Comparison of ENCODE assay signal across 29 cellular contexts in the genomic region with DNA sequence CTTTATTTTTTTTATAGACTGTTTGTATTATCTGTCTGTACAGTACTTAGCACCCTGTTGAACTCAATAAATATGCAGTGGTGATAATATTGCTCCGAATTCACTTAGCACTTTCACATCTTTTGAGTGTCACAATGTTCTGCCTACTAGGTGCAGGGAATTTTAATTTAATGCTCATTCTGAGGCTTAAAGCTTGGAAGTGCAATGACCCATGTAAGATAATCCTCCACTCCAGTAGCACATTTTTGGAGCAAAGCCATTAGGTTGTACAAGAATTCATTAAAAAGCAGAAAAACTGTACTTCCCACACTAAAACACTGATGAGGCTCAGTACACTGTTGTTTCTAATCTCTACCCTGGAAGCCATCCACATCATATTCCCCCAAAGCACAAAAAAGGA.
"Had no signal": no experiment of that assay in that cellular context is flagged by ENCODE, and none has a peak within 500 bp of the region (broad histone marks: within the 10 kb centered on the region; RNA-seq: fewer than 3 reads in every experiment).

No MANE protein-coding gene starts in this region.

- H3K9me3 Mint-ChIP-seq: nephron progenitor cell, type B pancreatic cell had no signal

- H3K36me3 ChIP-seq: neutrophil, pancreas, prostate gland, right lobe of liver, sigmoid colon, suprapubic skin, tibial artery, transverse colon, upper lobe of right lung, uterus had no signal

- H3K4me1 ChIP-seq: pancreas, prostate gland, right lobe of liver, suprapubic skin, testis, transverse colon, upper lobe of right lung, uterus had no signal

- H3K27ac ChIP-seq: neutrophil, pancreas, prostate gland, right lobe of liver, sigmoid colon, suprapubic skin, testis, tibial artery, transverse colon, upper lobe of right lung, uterus had no signal

- H3K9me3 ChIP-seq: neutrophil, pancreas, prostate gland, right lobe of liver, sigmoid colon, suprapubic skin, testis, tibial artery, transverse colon, upper lobe of right lung, uterus had no signal

- H3K4me3 Mint-ChIP-seq: naive B cell; naive thymus-derived CD8-positive, alpha-beta T cell; natural killer cell treated with Interleukin-12 subunit alpha and Interleukin-12 subunit beta and Interleukin-15 and Interleukin-18, amount 100 ng/mL, for 72 hours; nephron progenitor cell; stimulated activated effector memory CD8-positive, alpha-beta T cell treated with anti-CD3 and anti-CD28 coated beads, Interleukin-12 subunit alpha, Interleukin-12 subunit beta, amount 100 ng/mL, for 72 hours; stimulated activated naive B cell treated with anti-CD40 and anti-IgM and Interleukin-4, amounts not matched to agents 10 μg/mL and 1 μg/mL and 100 μg/mL, for 72 hours; stimulated activated naive CD8-positive, alpha-beta T cell treated with anti-CD3 and anti-CD28 coated beads, Interleukin-15, amount 100 ng/mL, for 72 hours; type B pancreatic cell had no signal

- H3K4me1 Mint-ChIP-seq: naive B cell; naive thymus-derived CD8-positive, alpha-beta T cell; stimulated activated effector memory CD8-positive, alpha-beta T cell treated with anti-CD3 and anti-CD28 coated beads, Interleukin-12 subunit alpha, Interleukin-12 subunit beta, amount 100 ng/mL, for 72 hours; stimulated activated naive CD8-positive, alpha-beta T cell treated with anti-CD3 and anti-CD28 coated beads, Interleukin-15, amount 100 ng/mL, for 72 hours had no signal

- H3K27ac Mint-ChIP-seq: naive B cell; naive thymus-derived CD8-positive, alpha-beta T cell; natural killer cell treated with Interleukin-12 subunit alpha and Interleukin-12 subunit beta and Interleukin-15 and Interleukin-18, amount 100 ng/mL, for 72 hours; nephron progenitor cell; stimulated activated effector memory CD8-positive, alpha-beta T cell treated with anti-CD3 and anti-CD28 coated beads, Interleukin-12 subunit alpha, Interleukin-12 subunit beta, amount 100 ng/mL, for 72 hours; stimulated activated naive B cell treated with anti-CD40 and anti-IgM and Interleukin-4, amounts not matched to agents 10 μg/mL and 1 μg/mL and 100 μg/mL, for 72 hours; stimulated activated naive CD8-positive, alpha-beta T cell treated with anti-CD3 and anti-CD28 coated beads, Interleukin-15, amount 100 ng/mL, for 72 hours; type B pancreatic cell had no signal

- H3K4me3 ChIP-seq: pancreas, prostate gland, right lobe of liver, sigmoid colon, suprapubic skin, testis, tibial artery, transverse colon, upper lobe of right lung, uterus had no signal

- DNase-seq: naive B cell; naive thymus-derived CD8-positive, alpha-beta T cell; nephron progenitor cell; nucleus accumbens; pancreas; retina; right cardiac atrium; right lobe of liver; sigmoid colon; small intestine; stimulated activated CD4-positive, alpha-beta T cell treated with anti-CD3 and anti-CD28 coated beads, Interleukin-15, amount 100 ng/mL, for 24 hours; stimulated activated CD4-positive, alpha-beta T cell treated with anti-CD3 and anti-CD28 coated beads, Interleukin-2, amount 100 ng/mL, for 24 hours; stimulated activated CD4-positive, alpha-beta T cell treated with anti-CD3 and anti-CD28 coated beads, Interleukin-2, amount 100 ng/mL, for 48 hours; stimulated activated CD4-positive, alpha-beta T cell treated with anti-CD3 and anti-CD28 coated beads, Interleukin-4, amount 100 ng/mL, for 24 hours; stimulated activated naive B cell treated with anti-CD40 and anti-IgM and Interleukin-4, amounts not matched to agents 10 μg/mL and 1 μg/mL and 100 μg/mL, for 72 hours; stimulated activated naive CD8-positive, alpha-beta T cell treated with anti-CD3 and anti-CD28 coated beads, Interleukin-15, amount 100 ng/mL, for 72 hours; stimulated activated naive CD8-positive, alpha-beta T cell treated with anti-CD3 and anti-CD28 coated beads, Interleukin-15, Interleukin-2, amounts not matched to agents 100 U/mL and 50 U/mL, for 24 hours; substantia nigra; testis; tibial artery; transverse colon; upper lobe of right lung; uterus had no signal

- H3K36me3 Mint-ChIP-seq: naive B cell; naive thymus-derived CD8-positive, alpha-beta T cell; natural killer cell treated with Interleukin-12 subunit alpha and Interleukin-12 subunit beta and Interleukin-15 and Interleukin-18, amount 100 ng/mL, for 72 hours; stimulated activated effector memory CD8-positive, alpha-beta T cell treated with anti-CD3 and anti-CD28 coated beads, Interleukin-12 subunit alpha, Interleukin-12 subunit beta, amount 100 ng/mL, for 72 hours; stimulated activated naive B cell treated with anti-CD40 and anti-IgM and Interleukin-4, amounts not matched to agents 10 μg/mL and 1 μg/mL and 100 μg/mL, for 72 hours had no signal

- ATAC-seq: naive thymus-derived CD8-positive, alpha-beta T cell; natural killer cell treated with Interleukin-12 subunit alpha and Interleukin-12 subunit beta and Interleukin-15 and Interleukin-18, amount 100 ng/mL, for 72 hours; pancreas; right cardiac atrium; right lobe of liver; stimulated activated effector memory CD8-positive, alpha-beta T cell treated with anti-CD3 and anti-CD28 coated beads, Interleukin-12 subunit alpha, Interleukin-12 subunit beta, amount 100 ng/mL, for 72 hours; stimulated activated naive B cell treated with anti-CD40 and anti-IgM and Interleukin-4, amounts not matched to agents 10 μg/mL and 1 μg/mL and 100 μg/mL, for 72 hours; stimulated activated naive CD8-positive, alpha-beta T cell treated with anti-CD3 and anti-CD28 coated beads, Interleukin-15, amount 100 ng/mL, for 72 hours; stimulated activated naive CD8-positive, alpha-beta T cell treated with anti-CD3 and anti-CD28 coated beads, Interleukin-15, Interleukin-2, amounts not matched to agents 100 U/mL and 50 U/mL, for 24 hours; upper lobe of right lung had no signal

- H3K27me3 Mint-ChIP-seq: naive B cell; natural killer cell treated with Interleukin-12 subunit alpha and Interleukin-12 subunit beta and Interleukin-15 and Interleukin-18, amount 100 ng/mL, for 72 hours; stimulated activated naive B cell treated with anti-CD40 and anti-IgM and Interleukin-4, amounts not matched to agents 10 μg/mL and 1 μg/mL and 100 μg/mL, for 72 hours; stimulated activated naive CD8-positive, alpha-beta T cell treated with anti-CD3 and anti-CD28 coated beads, Interleukin-15, amount 100 ng/mL, for 72 hours; type B pancreatic cell had no signal

- H3K27me3 ChIP-seq: neutrophil, pancreas, right lobe of liver, sigmoid colon, suprapubic skin, testis, tibial artery, transverse colon, upper lobe of right lung, uterus had no signal
